ENCODE assay signal across 8 cellular contexts in genomic region chr11:67117667-67118058, GRCh38. TPM values are rescaled to one million over a fixed set of nuclear protein-coding genes. Genes with fewer than 3 reads are reported as not detected.
A peak's percentile ranks its signal among the peaks of the same experiment; 100 is the strongest.
DNase-seq lines count a peak whose midpoint lies in the region; ATAC-seq and TF ChIP-seq lines count a peak whose summit lies in the region.

No MANE protein-coding gene starts in this region.

- DNase-seq in NCI-H748 (lab: John Stamatoyannopoulos, UW; ENCODE audit: unreplicated experiment), result peak; percentile 64
- no peak for DNase-seq in NCI-H748 treated with DMSO at 0.1 percent for 48 hours (lab: John Stamatoyannopoulos, UW)
- DNase-seq in activated CD4-positive, alpha-beta T cell treated with anti-CD3 and anti-CD28 coated beads, Interleukin-2, amount 50 U/mL, for 1 hour, result peak; percentile 34
- DNase-seq in effector CD8-positive, alpha-beta T cell (lab: John Stamatoyannopoulos, UW), result peak; percentile 24
- DNase-seq in thoracic aorta (ENCODE audit: low spot score), result no peak
- DNase-seq in H4 (ENCODE audit: low spot score), result no peak

- peaks cover 5 to 14% of the 10 kb centered on the region in 2 donors for H3K4me1 ChIP-seq in mucosa of rectum (ENCODE audit: control insufficient read depth in 2 of 2, insufficient read depth in 2 of 2, low read length in 2 of 2)
- H3K4me1 ChIP-seq in thoracic aorta (ENCODE audit: control insufficient read depth in 1 of 2, low read depth in 2 of 2), result peaks cover 11 to 17% of the 10 kb centered on the region in 2 donors

- H3K9me3 ChIP-seq in mucosa of rectum (ENCODE audit: control insufficient read depth in 2 of 2, low read length in 2 of 2) (no peaks in the 10 kb centered on the region), thoracic aorta (no peaks in the 10 kb centered on the region)

- peak overlapping the region; percentile 67 to 69 for H3K4me3 ChIP-seq in mucosa of rectum (ENCODE audit: low read length in 2 of 2)
- H3K4me3 ChIP-seq in thoracic aorta, result peak overlapping the region; percentile 53

- H3K27me3 ChIP-seq in mucosa of rectum (ENCODE audit: control insufficient read depth in 2 of 2, insufficient read depth in 2 of 2, low read length in 2 of 2) (no peaks in the 10 kb centered on the region), thoracic aorta (replicated peaks; ENCODE audit: insufficient read depth) (no peaks in the 10 kb centered on the region)

- ATAC-seq in thoracic aorta (ENCODE audit: insufficient number of reproducible peaks, low FRiP score, low read depth) (no peak), HG03342 (IDR thresholded peaks at IDR 0.05; ENCODE audit: unreplicated experiment) (no peak)

- H3K36me3 ChIP-seq in mucosa of rectum (ENCODE audit: control insufficient read depth in 2 of 2, insufficient read depth in 2 of 2, low read length in 2 of 2) (no peaks in the 10 kb centered on the region), thoracic aorta (no peaks in the 10 kb centered on the region)

- no peak for TF ChIP-seq CTCF in thoracic aorta (IDR thresholded peaks at IDR 0.05)

- H3K27ac ChIP-seq in mucosa of rectum (ENCODE audit: low read depth in 2 of 2, low read length in 2 of 2), result peak overlapping the region; percentile 74 to 96
- H3K27ac ChIP-seq in thoracic aorta, result peak overlapping the region; percentile 43 to 63

- peak overlapping the region; percentile 63 to 96 for H3K9ac ChIP-seq in mucosa of rectum (ENCODE audit: low read depth in 1 of 2, low read length in 2 of 2)

RNA-seq across cellular contexts. Expression of gene KDM2A, which starts 1.4 kb away (rescaled TPM):
- total RNA-seq in thoracic aorta, result 100 to 1,000 TPM in 1 of 2 donors, 10 to 100 TPM in 1; 40.1 to 130 TPM
- total RNA-seq in H4 (2014; rRNA removed; shearing (Covaris generic)), result 12.7 and 16.2 TPM in 2 replicates

Comparison
In these comparisons a context has a peak if more than half of its experiments do, and no peak if none do; other contexts are left out.
1. DNase-seq: peak in NCI-H748 (single experiment), activated CD4-positive, alpha-beta T cell treated with anti-CD3 and anti-CD28 coated beads, Interleukin-2, amount 50 U/mL, for 1 hour (single experiment) and effector CD8-positive, alpha-beta T cell (single experiment); none in NCI-H748 treated with DMSO at 0.1 percent for 48 hours (single experiment), thoracic aorta (single experiment) and H4 (single experiment).